ENCODE assay signal across 10 cellular contexts in the genomic region with DNA sequence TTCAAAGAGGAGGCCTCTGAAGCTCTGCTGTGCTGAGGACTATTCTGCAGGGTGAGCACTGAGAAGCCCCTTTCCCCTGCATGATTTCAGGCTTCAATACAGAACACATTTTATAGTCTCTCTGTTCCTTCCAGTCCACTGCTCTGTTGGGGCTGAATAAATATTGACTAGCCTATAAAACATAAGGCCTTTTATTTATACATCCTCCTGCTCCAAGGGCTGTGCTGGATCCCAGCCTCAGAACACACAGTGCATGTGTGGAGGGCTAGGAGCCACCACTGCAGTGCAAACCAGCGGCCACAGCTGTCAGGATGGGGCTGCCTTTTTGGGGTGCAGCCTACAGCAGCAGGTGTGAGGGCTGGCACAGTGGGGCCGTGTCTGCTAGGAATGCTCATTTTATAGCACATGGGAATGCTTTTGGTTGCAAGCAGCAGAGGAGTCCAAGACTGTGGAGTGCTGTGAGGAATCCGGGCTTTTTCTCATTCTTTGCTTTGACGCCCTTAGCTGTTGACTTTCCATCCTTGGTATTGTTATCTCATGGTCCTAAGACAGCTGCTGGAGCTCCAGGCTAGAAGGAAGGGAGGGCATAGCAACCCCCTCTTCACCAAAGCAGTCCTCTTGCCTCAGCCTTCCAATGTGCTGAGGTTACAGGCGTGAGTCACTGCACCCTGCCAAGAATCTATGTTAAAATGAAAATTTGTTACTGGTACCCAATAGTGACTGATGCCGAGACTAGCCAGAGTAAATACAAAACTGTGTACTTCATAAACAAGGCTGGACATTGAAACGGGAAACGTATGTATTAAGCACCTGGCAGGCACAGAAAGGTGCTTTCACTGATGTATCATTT.
DNase-seq lines count a peak whose midpoint lies in the region; ATAC-seq and TF ChIP-seq lines count a peak whose summit lies in the region.
"Had no signal": no experiment of that assay in that cellular context is flagged by ENCODE, and none has a peak within 500 bp of the region (broad histone marks: within the 10 kb centered on the region; RNA-seq: fewer than 3 reads in every experiment).

No MANE protein-coding gene starts in this region.

- intact Hi-C loops in heart right ventricle (cut with DNase I) = loop anchor here in 1 of 10 donors (5.0 kb wide), 1 partner anchor 58 kb away; no protein-coding TSS in a partner anchor

- no peaks in the 10 kb centered on the region for H3F3A ChIP-seq in GM23248 (ENCODE audit: insufficient read depth)

- H3K79me2 ChIP-seq in GM23248 (ENCODE audit: insufficient read depth) = no peaks in the 10 kb centered on the region

- H3K27me3 ChIP-seq in BLaER1 treated with 17β-estradiol and CSF1 and Interleukin-3, amounts not matched to agents 10 nM and 100 nM = no peaks in the 10 kb centered on the region
- H3K27me3 ChIP-seq in GM23248 (replicated peaks; ENCODE audit: insufficient read depth) (no peaks in the 10 kb centered on the region), heart right ventricle (no peaks in the 10 kb centered on the region)
- H3K27me3 ChIP-seq: ascending aorta had no signal

- H2AFZ ChIP-seq in GM23248 = no peak overlapping the region

- H3K9me2 ChIP-seq in GM23248 (ENCODE audit: insufficient read depth) = no peaks in the 10 kb centered on the region

- in situ Hi-C loops in GM23248 (cut with MboI) = no loop called here

- H3K27ac ChIP-seq in BLaER1 treated with 17β-estradiol and CSF1 and Interleukin-3, amounts not matched to agents 10 nM and 100 nM = no peak overlapping the region; a peak in 1 of 22 replicates
- H3K27ac ChIP-seq in GM23248 (no peak overlapping the region), heart right ventricle (no peak overlapping the region)
- H3K27ac ChIP-seq: ascending aorta had no signal

- H3K4me2 ChIP-seq in BLaER1 treated with 17β-estradiol and CSF1 and Interleukin-3, amounts not matched to agents 10 nM and 100 nM = peak overlapping the region in 10 of 11 experiments; percentile 11 to 53 (median 35); a peak in 15 of 22 replicates
- no peak overlapping the region for H3K4me2 ChIP-seq in GM23248 (ENCODE audit: unreplicated experiment)

- TF ChIP-seq CTCF in heart right ventricle (IDR thresholded peaks at IDR 0.05) = no peak

- WGBS in GM23248 (ENCODE audit: low coverage in 1 of 2, low lambda C conversion rate in 2 of 2, missing lambda C conversion rate in 2 of 2), 2 experiments = 57 to 60% methylated on average over 8 of the region's 8 CpGs
- 50 to 75% methylated on average over 8 of the region's 8 CpGs for WGBS in heart right ventricle, 2 donors

- H3K4me1 ChIP-seq in BLaER1 treated with 17β-estradiol and CSF1 and Interleukin-3, amounts not matched to agents 10 nM and 100 nM = peaks cover 55 to 98% (median 89%) of the 10 kb centered on the region in 10 experiments
- 0 out of 2 replicates have a peak, but pooled peaks cover 11% of the 10 kb centered on the region for H3K4me1 ChIP-seq in GM23248 (ENCODE audit: insufficient read depth)
- H3K4me1 ChIP-seq in heart right ventricle = peaks cover 0 to 20% (median 9%) of the 10 kb centered on the region in 9 donors
- H3K4me1 ChIP-seq: ascending aorta had no signal

- peaks cover 0 to 27% (median 18%) of the 10 kb centered on the region in 11 experiments; a peak in 17 of 22 replicates for H3K9me3 ChIP-seq in BLaER1 treated with 17β-estradiol and CSF1 and Interleukin-3, amounts not matched to agents 10 nM and 100 nM (replicated peaks in 1 of 11)
- H3K9me3 ChIP-seq in GM23248 (ENCODE audit: low read depth) (no peaks in the 10 kb centered on the region), heart right ventricle (no peaks in the 10 kb centered on the region)
- H3K9me3 ChIP-seq: ascending aorta had no signal

- no peak overlapping the region for H3K4me3 ChIP-seq in BLaER1 treated with 17β-estradiol and CSF1 and Interleukin-3, amounts not matched to agents 10 nM and 100 nM
- no peak overlapping the region for H3K4me3 ChIP-seq in GM23248
- H3K4me3 ChIP-seq in heart right ventricle = no peak overlapping the region
- H3K4me3 ChIP-seq: ascending aorta had no signal

- DNase-seq in GM23248 = peak; percentile 78
- DNase-seq in RPMI7951 (ENCODE audit: low read depth) = peak; percentile 78
- peak; percentile 41 for DNase-seq in fibroblast of peridontal ligament (ENCODE audit: extremely low read depth)
- no peak for DNase-seq in cerebellum (ENCODE audit: low spot score)
- DNase-seq in heart right ventricle = no peak
- DNase-seq: activated CD4-positive, CD25-positive, alpha-beta regulatory T cell had no signal

- H3K9ac ChIP-seq in BLaER1 treated with 17β-estradiol and CSF1 and Interleukin-3, amounts not matched to agents 10 nM and 100 nM = no peak overlapping the region
- H3K9ac ChIP-seq in GM23248 = no peak overlapping the region

- H4K20me1 ChIP-seq in BLaER1 treated with 17β-estradiol and CSF1 and Interleukin-3, amounts not matched to agents 10 nM and 100 nM = no peaks in the 10 kb centered on the region
- no peaks in the 10 kb centered on the region for H4K20me1 ChIP-seq in GM23248 (ENCODE audit: insufficient read depth)

- no peak for ATAC-seq in HG03045 (IDR thresholded peaks at IDR 0.05; ENCODE audit: unreplicated experiment)
- no peak for ATAC-seq in HG02759 (IDR thresholded peaks at IDR 0.05; ENCODE audit: unreplicated experiment)
- no peak for ATAC-seq in heart right ventricle

- no peaks in the 10 kb centered on the region; a peak in 1 of 22 replicates for H3K36me3 ChIP-seq in BLaER1 treated with 17β-estradiol and CSF1 and Interleukin-3, amounts not matched to agents 10 nM and 100 nM
- H3K36me3 ChIP-seq in GM23248 (ENCODE audit: low read depth) (no peaks in the 10 kb centered on the region), heart right ventricle (no peaks in the 10 kb centered on the region)
- H3K36me3 ChIP-seq: ascending aorta had no signal

Comparison
In these comparisons a context has a peak if more than half of its experiments do, and no peak if none do; other contexts are left out.
1. DNase-seq: peak in GM23248 (single experiment), RPMI7951 (single experiment) and fibroblast of peridontal ligament (single experiment); none in cerebellum (single experiment) and heart right ventricle (0 of 2).